In genomic region chr3:113441051-113441770, GRCh38 we compare ENCODE assay signal across 8 cellular contexts. TPM values are rescaled to one million over a fixed set of nuclear protein-coding genes. Genes with fewer than 3 reads are reported as not detected.
A peak's percentile ranks its signal among the peaks of the same experiment; 100 is the strongest.
DNase-seq lines count a peak whose midpoint lies in the region; ATAC-seq and TF ChIP-seq lines count a peak whose summit lies in the region.

Gene CFAP44, minus strand, starts transcription at chr3:113441493. Its CDS starts 7,829 bp downstream, at chr3:113433664.

- TF ChIP-seq POLR2A in esophagus muscularis mucosa (IDR thresholded peaks at IDR 0.05; ENCODE audit: low read depth): no peak

- TF ChIP-seq EP300 in esophagus muscularis mucosa (IDR thresholded peaks at IDR 0.05): no peak

- WGBS in esophagus muscularis mucosa: 45% methylated on average over 26 of the region's 44 CpGs

- no peaks in the 10 kb centered on the region for H3K9me3 ChIP-seq in esophagus muscularis mucosa
- no peaks in the 10 kb centered on the region for H3K9me3 ChIP-seq in mononuclear cell (ENCODE audit: low read depth, low read length)

- intact Hi-C loops in esophagus muscularis mucosa (cut with DNase I): no loop called here

- H3K4me1 ChIP-seq in esophagus muscularis mucosa (peaks cover 0 to 12% (median 6%) of the 10 kb centered on the region in 4 donors), mononuclear cell (ENCODE audit: insufficient read depth, low read length) (no peaks in the 10 kb centered on the region)

- H3K4me3 ChIP-seq in esophagus muscularis mucosa (peak within 1 kb of the TSS; percentile 46 to 57 (median 54)), mononuclear cell (ENCODE audit: low read length) (peak within 1 kb of the TSS; percentile 15)

- peak; percentile 65 for DNase-seq in activated T-cell treated with anti-CD3 and anti-CD28 coated beads, Interleukin-2, amount 50 U/mL, for 1 hour
- DNase-seq in esophagus muscularis mucosa (ENCODE audit: extremely low spot score) (no peak), MV-4-11 (lab: John Stamatoyannopoulos, UW) (no peak)
- DNase-seq in stimulated activated CD8-positive, alpha-beta memory T cell treated with anti-CD3 and anti-CD28 coated beads, Interleukin-15, amount 100 ng/mL, for 4 hours (ENCODE audit: low read depth in 2 of 2): peak; percentile 16 to 18

- ATAC-seq in HG02571 (IDR thresholded peaks at IDR 0.05; ENCODE audit: unreplicated experiment) (peak; percentile 81), GM21528 (IDR thresholded peaks at IDR 0.05; ENCODE audit: low FRiP score, unreplicated experiment) (no peak), GM18870 (IDR thresholded peaks at IDR 0.05; ENCODE audit: unreplicated experiment) (no peak)

- H3K27me3 ChIP-seq in esophagus muscularis mucosa (no peaks in the 10 kb centered on the region), mononuclear cell (ENCODE audit: insufficient read depth, low read length) (no peaks in the 10 kb centered on the region)

- peaks cover 0 to 8% (median 5%) of the 10 kb centered on the region in 4 donors for H3K36me3 ChIP-seq in esophagus muscularis mucosa

- TF ChIP-seq CTCF in esophagus muscularis mucosa (IDR thresholded peaks at IDR 0.05): no peak

- H3K27ac ChIP-seq in esophagus muscularis mucosa (replicated peaks in 1 of 4): peak within 1 kb of the TSS in 3 of 4 donors; percentile 1 to 46 (median 34)

RNA-seq across cellular contexts. Expression of gene CFAP44, which starts in this region (rescaled TPM):
- total RNA-seq in esophagus muscularis mucosa (1 to 10 TPM; 2.7 to 5.7 (median 3.6) TPM), mononuclear cell (5.8 TPM)

Comparison
In these comparisons a context has a peak if more than half of its experiments do, and no peak if none do; other contexts are left out.
1. DNase-seq: peak in activated T-cell treated with anti-CD3 and anti-CD28 coated beads, Interleukin-2, amount 50 U/mL, for 1 hour (single experiment) and stimulated activated CD8-positive, alpha-beta memory T cell treated with anti-CD3 and anti-CD28 coated beads, Interleukin-15, amount 100 ng/mL, for 4 hours (2 of 2); none in esophagus muscularis mucosa (single experiment) and MV-4-11 (single experiment).